9 cellular contexts compared by ENCODE assay signal in genomic region chr15:42493694-42494093, GRCh38. TPM values are rescaled to one million over a fixed set of nuclear protein-coding genes. Genes with fewer than 3 reads are reported as not detected.
DNase-seq lines count a peak whose midpoint lies in the region; ATAC-seq and TF ChIP-seq lines count a peak whose summit lies in the region.
"Had no signal": no experiment of that assay in that cellular context is flagged by ENCODE, and none has a peak within 500 bp of the region (broad histone marks: within the 10 kb centered on the region; RNA-seq: fewer than 3 reads in every experiment).

No MANE protein-coding gene starts in this region.

- H3K27ac ChIP-seq in BLaER1 (no peak overlapping the region; the same call in 1 of the 2 replicates), KMS-11 (no peak overlapping the region)

- no peak overlapping the region for H3K9ac ChIP-seq in BLaER1
- no peak overlapping the region for H3K9ac ChIP-seq in KMS-11

- peaks cover 19% of the 10 kb centered on the region; the same call in 1 of the 2 replicates for H3K79me2 ChIP-seq in KMS-11 (ENCODE audit: insufficient read depth, low read depth)

- H3K4me3 ChIP-seq in BLaER1 = no peak overlapping the region
- no peak overlapping the region for H3K4me3 ChIP-seq in KMS-11 (IDR thresholded peaks at IDR 0.05; ENCODE audit: insufficient read depth, low read depth, low read length)

- DNase-seq in activated naive CD4-positive, alpha-beta T cell treated with anti-CD3 and anti-CD28 coated beads, Interleukin-2, amount 50 U/mL, for 72 hours (ENCODE audit: low spot score in 2 of 2) = no peak
- DNase-seq in naive B cell = peak; percentile 11
- no peak for DNase-seq in NCI-H2171 (lab: John Stamatoyannopoulos, UW)
- no peak for DNase-seq in occipital lobe (lab: John Stamatoyannopoulos, UW)
- no peak for DNase-seq in SHP77 treated with DMSO at 0.1 percent for 48 hours (lab: John Stamatoyannopoulos, UW)
- DNase-seq: NCI-H2227 treated with DMSO at 0.1 percent for 48 hours had no signal

- H3K4me3 Mint-ChIP-seq in naive B cell = peak overlapping the region; percentile 93 to 100 (median 98)

- no peak for ATAC-seq in activated naive CD4-positive, alpha-beta T cell treated with anti-CD3 and anti-CD28 coated beads, Interleukin-2, amount 50 U/mL, for 72 hours
- ATAC-seq in naive B cell (ENCODE audit: low read depth in 2 of 2) (no peak), HG03175 (IDR thresholded peaks at IDR 0.05; ENCODE audit: unreplicated experiment) (no peak)

- no peaks in the 10 kb centered on the region for H3K9me3 Mint-ChIP-seq in activated naive CD4-positive, alpha-beta T cell treated with anti-CD3 and anti-CD28 coated beads, Interleukin-2, amount 50 U/mL, for 72 hours
- H3K9me3 Mint-ChIP-seq in naive B cell = no peaks in the 10 kb centered on the region

- TF ChIP-seq CTCF in KMS-11 (conservative IDR thresholded peaks at IDR 0.05; ENCODE audit: low read depth, low read length) = no peak

- no peaks in the 10 kb centered on the region for H3K27me3 Mint-ChIP-seq in naive B cell

- H2AFZ ChIP-seq in KMS-11 (ENCODE audit: low read depth) = peak overlapping the region; percentile 6; the same call in 1 of the 2 replicates

- peak overlapping the region; percentile 17 to 87 for H3K27ac Mint-ChIP-seq in activated naive CD4-positive, alpha-beta T cell treated with anti-CD3 and anti-CD28 coated beads, Interleukin-2, amount 50 U/mL, for 72 hours
- H3K27ac Mint-ChIP-seq in naive B cell = peak overlapping the region; percentile 34 to 96 (median 93)

- peaks cover 53 to 90% (median 76%) of the 10 kb centered on the region in 3 donors for H3K4me1 Mint-ChIP-seq in naive B cell

- no peaks in the 10 kb centered on the region for H3K9me3 ChIP-seq in BLaER1

- H3K4me1 ChIP-seq in BLaER1 = peaks cover 75% of the 10 kb centered on the region
- peaks cover 39% of the 10 kb centered on the region for H3K4me1 ChIP-seq in KMS-11 (ENCODE audit: low read depth, poor library complexity, severe bottlenecking)

- peaks cover 24 to 25% of the 10 kb centered on the region in 2 donors for H3K36me3 Mint-ChIP-seq in activated naive CD4-positive, alpha-beta T cell treated with anti-CD3 and anti-CD28 coated beads, Interleukin-2, amount 50 U/mL, for 72 hours
- peaks cover 0 to 8% of the 10 kb centered on the region in 2 donors for H3K36me3 Mint-ChIP-seq in naive B cell

- H3K36me3 ChIP-seq in BLaER1 (no peaks in the 10 kb centered on the region), KMS-11 (ENCODE audit: insufficient read depth) (no peaks in the 10 kb centered on the region)

- H4K20me1 ChIP-seq in BLaER1 (peaks cover 11% of the 10 kb centered on the region; the same call in 1 of the 2 replicates), KMS-11 (ENCODE audit: insufficient read depth) (no peaks in the 10 kb centered on the region)

- H3K4me2 ChIP-seq in BLaER1 (peak overlapping the region; percentile 88), KMS-11 (no peak overlapping the region)

- no peaks in the 10 kb centered on the region for H3K27me3 ChIP-seq in BLaER1
- no peaks in the 10 kb centered on the region for H3K27me3 ChIP-seq in KMS-11 (ENCODE audit: insufficient read depth, low read depth)

RNA-seq across cellular contexts. Expression of gene SNAP23, which starts 1.7 kb away (rescaled TPM):
- 10 to 100 TPM; 66.7 to 68.6 TPM for total RNA-seq in activated naive CD4-positive, alpha-beta T cell treated with anti-CD3 and anti-CD28 coated beads, Interleukin-2, amount 50 U/mL, for 72 hours
- polyA plus RNA-seq in naive B cell (ENCODE audit: low read depth in 6 of 6) = 100 to 1,000 TPM; 156 to 209 (median 175) TPM
- 26.4 TPM for total RNA-seq in occipital lobe

RNA-seq across cellular contexts. Expression of gene ZNF106, which starts 2.8 kb away (rescaled TPM):
- total RNA-seq in activated naive CD4-positive, alpha-beta T cell treated with anti-CD3 and anti-CD28 coated beads, Interleukin-2, amount 50 U/mL, for 72 hours = 10 to 100 TPM; 58.5 to 62.8 TPM
- polyA plus RNA-seq in naive B cell (ENCODE audit: low read depth in 6 of 6) = 10 to 100 TPM; 24.1 to 87.1 (median 52.0) TPM
- total RNA-seq in occipital lobe = 52.4 TPM

RNA-seq across cellular contexts. Expression of gene LRRC57, which starts 54.9 kb away (rescaled TPM):
- 10 to 100 TPM; 16.1 to 29.6 TPM for total RNA-seq in activated naive CD4-positive, alpha-beta T cell treated with anti-CD3 and anti-CD28 coated beads, Interleukin-2, amount 50 U/mL, for 72 hours
- polyA plus RNA-seq in naive B cell (ENCODE audit: low read depth in 6 of 6) = 1 to 10 TPM in 5 of 6 donors, under 1 TPM in 1; 0.06 to 8.1 (median 7.0) TPM
- 16.2 TPM for total RNA-seq in occipital lobe

RNA-seq across cellular contexts. Expression of gene HAUS2, which starts 54.9 kb away (rescaled TPM):
- total RNA-seq in activated naive CD4-positive, alpha-beta T cell treated with anti-CD3 and anti-CD28 coated beads, Interleukin-2, amount 50 U/mL, for 72 hours = 10 to 100 TPM; 37.2 to 87.9 TPM
- polyA plus RNA-seq in naive B cell (ENCODE audit: low read depth in 6 of 6) = 10 to 100 TPM; 13.1 to 32.8 (median 22.3) TPM
- total RNA-seq in occipital lobe = 54.6 TPM
